Comparison of ENCODE assay signal across 2 cellular contexts in genomic region chr11:123173856-123174186, GRCh38.
TF ChIP-seq lines count a peak whose summit lies in the region.

No MANE protein-coding gene starts in this region.

TF ChIP-seq in SK-N-SH, 30 proteins besides CTCF, POLR2A, EP300 and RAD21 (continued from another document):
- TF ChIP-seq IRF3 (IDR thresholded peaks at IDR 0.05; ENCODE audit: low read depth, low read length), result no peak
- no peak for TF ChIP-seq RXRA (IDR thresholded peaks at IDR 0.05; ENCODE audit: borderline replicate concordance, low read depth)
- TF ChIP-seq ELF1 (IDR thresholded peaks at IDR 0.05), result no peak
- no peak for TF ChIP-seq TEAD4 (IDR thresholded peaks at IDR 0.05; ENCODE audit: borderline replicate concordance, insufficient read depth)
- TF ChIP-seq GABPA (IDR thresholded peaks at IDR 0.05; ENCODE audit: low read depth), result no peak
- no peak for TF ChIP-seq CHD2 (IDR thresholded peaks at IDR 0.05; ENCODE audit: low read length, partially characterized antibody)

TF ChIP-seq in SK-N-SH treated with all-trans-retinoic acid at 6 μM for 48 hours, 23 proteins besides CTCF, POLR2A, EP300 and RAD21 (continued from another document):
- no peak for TF ChIP-seq CREB5 (CRISPR knock-in tag; IDR thresholded peaks at IDR 0.05; ENCODE audit: low read depth)
- TF ChIP-seq ZC3H10 (CRISPR knock-in tag; IDR thresholded peaks at IDR 0.05), result no peak
- TF ChIP-seq ZNF8 (CRISPR knock-in tag; IDR thresholded peaks at IDR 0.05), result no peak
- no peak for TF ChIP-seq TSHZ2 (CRISPR knock-in tag; IDR thresholded peaks at IDR 0.05)
- TF ChIP-seq ARNTL (CRISPR knock-in tag; IDR thresholded peaks at IDR 0.05; ENCODE audit: borderline replicate concordance, low read depth), result no peak
- no peak for TF ChIP-seq ZNF565 (CRISPR knock-in tag; conservative IDR thresholded peaks at IDR 0.05; ENCODE audit: low read depth)
- no peak for TF ChIP-seq RARB (CRISPR knock-in tag; IDR thresholded peaks at IDR 0.05)
- TF ChIP-seq BACH2 (CRISPR knock-in tag; IDR thresholded peaks at IDR 0.05; ENCODE audit: borderline replicate concordance), result no peak
- TF ChIP-seq ZNF70 (CRISPR knock-in tag; IDR thresholded peaks at IDR 0.05), result no peak
- no peak for TF ChIP-seq ZFP3 (CRISPR knock-in tag; IDR thresholded peaks at IDR 0.05)
